8 cellular contexts compared by ENCODE assay signal in genomic region chr2:116510117-116510671, GRCh38.
DNase-seq lines count a peak whose midpoint lies in the region; ATAC-seq, FAIRE-seq and TF ChIP-seq lines count a peak whose summit lies in the region.

No MANE protein-coding gene starts in this region.

- H2BK20ac ChIP-seq in H9 (ENCODE audit: low read depth, low read length, poor library complexity, severe bottlenecking): no peak overlapping the region

- CTCF ChIA-PET in CD8-positive, alpha-beta memory T cell (lab: Charles Lee): no interaction called here

- H3K4me3 ChIP-seq in epithelial cell of esophagus (ENCODE audit: low read length): no peak overlapping the region
- H3K4me3 ChIP-seq in CD8-positive, alpha-beta memory T cell (ENCODE audit: low read length): no peak overlapping the region

- no peaks in the 10 kb centered on the region for H3K9me3 ChIP-seq in H9 (ENCODE audit: control insufficient read depth, low read depth, low read length)
- H3K9me3 ChIP-seq in CD8-positive, alpha-beta memory T cell (ENCODE audit: low read length): no peaks in the 10 kb centered on the region

- no peak overlapping the region for H3K4me2 ChIP-seq in H9 (ENCODE audit: insufficient read depth, insufficient read length, low read length)

- H2BK5ac ChIP-seq in H9 (ENCODE audit: insufficient read length, low read length): no peak overlapping the region

- H3K4me1 ChIP-seq in H9 (ENCODE audit: insufficient read depth, low read length): no peaks in the 10 kb centered on the region
- no peaks in the 10 kb centered on the region for H3K4me1 ChIP-seq in CD8-positive, alpha-beta memory T cell (ENCODE audit: insufficient read depth, low read length)

- H3K27ac Mint-ChIP-seq in H9: peak overlapping the region in 1 of 3 experiments; percentile 87; a peak in 1 of 7 replicates
- H3K27ac Mint-ChIP-seq in CD8-positive, alpha-beta memory T cell: no peak overlapping the region

- H3T11ph ChIP-seq in H9 (ENCODE audit: low read length): no peak overlapping the region

- H3K9me3 Mint-ChIP-seq in H9: no peaks in the 10 kb centered on the region
- H3K9me3 Mint-ChIP-seq in CD8-positive, alpha-beta memory T cell: peaks cover 3 to 39% (median 27%) of the 10 kb centered on the region in 5 donors

- POLR2A ChIA-PET in CD8-positive, alpha-beta memory T cell (lab: Charles Lee): no interaction called here

- no peak overlapping the region for H4K5ac ChIP-seq in H9 (ENCODE audit: insufficient read length, low read depth, low read length)

- H3K27me3 Mint-ChIP-seq in H9 (ENCODE audit: low read depth): no peaks in the 10 kb centered on the region; the same call in 1 of the 2 replicates
- no peaks in the 10 kb centered on the region for H3K27me3 Mint-ChIP-seq in CD8-positive, alpha-beta memory T cell

- H3K79me2 ChIP-seq in H9 (ENCODE audit: insufficient read depth, low read length): no peaks in the 10 kb centered on the region

- ATAC-seq in GM21423 (IDR thresholded peaks at IDR 0.05; ENCODE audit: unreplicated experiment) (no peak), HG03280 (IDR thresholded peaks at IDR 0.05; ENCODE audit: unreplicated experiment) (no peak)

- peak; percentile 16 for FAIRE-seq in A204.1 (lab: Jason Lieb, UNC)

- H2AFZ ChIP-seq in H9 (ENCODE audit: low read length): no peak overlapping the region

- H3K79me1 ChIP-seq in H9 (ENCODE audit: insufficient read depth, low read depth, low read length, poor library complexity, severe bottlenecking): no peaks in the 10 kb centered on the region

- H3K23me2 ChIP-seq in H9 (ENCODE audit: insufficient read length, low read depth, low read length, poor library complexity, severe bottlenecking): no peaks in the 10 kb centered on the region

- no peaks in the 10 kb centered on the region for H3K27me3 ChIP-seq in H9 (ENCODE audit: insufficient read depth, low read length)
- H3K27me3 ChIP-seq in CD8-positive, alpha-beta memory T cell (ENCODE audit: insufficient read depth, low read length, poor library complexity, severe bottlenecking): no peaks in the 10 kb centered on the region

- H3K14ac ChIP-seq in H9 (ENCODE audit: insufficient read depth, low read length): no peak overlapping the region

- H3K23ac ChIP-seq in H9 (ENCODE audit: insufficient read length, low read depth, low read length): no peak overlapping the region

- H2BK12ac ChIP-seq in H9 (ENCODE audit: insufficient read length, low read depth, low read length): no peak overlapping the region

- H3K9ac ChIP-seq in H9 (ENCODE audit: extremely low read depth, insufficient read length, low read length): no peak overlapping the region

- H4K91ac ChIP-seq in H9 (ENCODE audit: insufficient read length, low read depth, low read length): no peak overlapping the region

- no peak overlapping the region for H3K18ac ChIP-seq in H9 (ENCODE audit: insufficient read length, low read depth, low read length)

- no peaks in the 10 kb centered on the region for H3K36me3 ChIP-seq in CD8-positive, alpha-beta memory T cell (ENCODE audit: insufficient read depth, low read length)

- H3K36me3 Mint-ChIP-seq in H9 (ENCODE audit: insufficient read depth in 1 of 3, low read depth in 3 of 3): no peaks in the 10 kb centered on the region
- no peaks in the 10 kb centered on the region for H3K36me3 Mint-ChIP-seq in CD8-positive, alpha-beta memory T cell

- TF ChIP-seq CTCF in H9 (conservative IDR thresholded peaks at IDR 0.05): peak; percentile 77
- peak; percentile 42 for TF ChIP-seq CTCF in epithelial cell of esophagus (IDR thresholded peaks at IDR 0.05; ENCODE audit: insufficient read depth, low read depth, low read length, missing control alignments)

- H3K27ac ChIP-seq in H9 (ENCODE audit: insufficient read length, low read depth, low read length): no peak overlapping the region
- H3K27ac ChIP-seq in CD8-positive, alpha-beta memory T cell (ENCODE audit: low read depth, low read length): no peak overlapping the region

- peaks cover 2 to 3% of the 10 kb centered on the region in 2 experiments; a peak in 3 of 4 replicates for H3K4me1 Mint-ChIP-seq in H9
- H3K4me1 Mint-ChIP-seq in CD8-positive, alpha-beta memory T cell: no peaks in the 10 kb centered on the region

- no peak overlapping the region for H3K4ac ChIP-seq in H9 (ENCODE audit: low read depth, low read length)

- H2BK15ac ChIP-seq in H9 (ENCODE audit: low read depth, low read length): no peak overlapping the region

- no peak overlapping the region for H3K56ac ChIP-seq in H9 (ENCODE audit: insufficient read length, low read depth, low read length)

- no peak overlapping the region for H3K4me3 Mint-ChIP-seq in H9
- no peak overlapping the region for H3K4me3 Mint-ChIP-seq in CD8-positive, alpha-beta memory T cell

- H2BK120ac ChIP-seq in H9 (ENCODE audit: low read depth, low read length, poor library complexity, severe bottlenecking): no peak overlapping the region

- WGBS in H9 (ENCODE audit: extremely low coverage, insufficient read length, low lambda C conversion rate): no CpG with 5 or more reads among the region's 3 CpGs

- DNase-seq in H9: peak; percentile 34
- DNase-seq in NCI-H774 (lab: John Stamatoyannopoulos, UW): peak; percentile 19
- DNase-seq in epithelial cell of esophagus (ENCODE audit: low read depth): peak; percentile 30
- DNase-seq in OCI-M2 (lab: John Stamatoyannopoulos, UW; ENCODE audit: unreplicated experiment): no peak
- DNase-seq in CD8-positive, alpha-beta memory T cell: no peak

- no peak overlapping the region for H2AK5ac ChIP-seq in H9 (ENCODE audit: insufficient read length, low read length)

- H4K8ac ChIP-seq in H9 (replicated peaks; ENCODE audit: insufficient read length, low read depth, low read length): no peak overlapping the region

- H4K20me1 ChIP-seq in H9 (ENCODE audit: control insufficient read depth, insufficient read depth, insufficient read length): no peaks in the 10 kb centered on the region

Comparison
In these comparisons a context has a peak if more than half of its experiments do, and no peak if none do; other contexts are left out.
1. DNase-seq: peak in H9 (single experiment), NCI-H774 (single experiment) and epithelial cell of esophagus (single experiment); none in OCI-M2 (single experiment) and CD8-positive, alpha-beta memory T cell (0 of 5).